ENCODE assay signal across 19 cellular contexts in genomic region chr11:94305146-94305545, GRCh38. TPM values are rescaled to one million over a fixed set of nuclear protein-coding genes. Genes with fewer than 3 reads are reported as not detected.
DNase-seq lines count a peak whose midpoint lies in the region; ATAC-seq and TF ChIP-seq lines count a peak whose summit lies in the region.
"Had no signal": no experiment of that assay in that cellular context is flagged by ENCODE, and none has a peak within 500 bp of the region (broad histone marks: within the 10 kb centered on the region; RNA-seq: fewer than 3 reads in every experiment).

No MANE protein-coding gene starts in this region.

- H3K4me3 Mint-ChIP-seq in HFFc6, result no peak overlapping the region; the same call in 1 of the 2 replicates
- H3K4me3 Mint-ChIP-seq: CD4-positive, alpha-beta memory T cell; dendritic cell treated with granulocyte-macrophage colony-stimulating factor and Interleukin-4, amounts not matched to agents 40 ng/mL and 50 ng/mL, for 4 days; mesothelial cell of epicardium had no signal

- intact Hi-C loops in tibial artery (cut with DNase I; ENCODE audit: low total_unique reads), result no loop called here
- intact Hi-C loops in lower lobe of right lung (cut with DNase I), result no loop called here

- ATAC-seq in foreskin keratinocyte (peak; percentile 89), lower lobe of right lung (no peak)

- peak overlapping the region; percentile 26; the same call in 1 of the 2 replicates for H3K27ac Mint-ChIP-seq in HFFc6
- H3K27ac Mint-ChIP-seq: CD4-positive, alpha-beta memory T cell; dendritic cell treated with granulocyte-macrophage colony-stimulating factor and Interleukin-4, amounts not matched to agents 40 ng/mL and 50 ng/mL, for 4 days had no signal

- peak; percentile 36 for DNase-seq in HFFc6
- DNase-seq in WERI-Rb-1, result peak; percentile 28
- peak; percentile 35 to 64 for DNase-seq in foreskin keratinocyte
- no peak for DNase-seq in tibial artery
- no peak for DNase-seq in activated CD4-positive, alpha-beta T cell treated with anti-CD3 and anti-CD28 coated beads, Interleukin-2, amount 50 U/mL, for 4 hours
- DNase-seq in NCI-H1436 treated with DMSO at 0.1 percent for 48 hours (lab: John Stamatoyannopoulos, UW), result no peak
- DNase-seq in lower lobe of right lung, result no peak
- DNase-seq: activated effector memory CD4-positive, alpha-beta T cell treated with anti-CD3 and anti-CD28 coated beads, Interleukin-2, amount 50 U/mL, for 16 hours; anterior cingulate cortex; CD4-positive, alpha-beta memory T cell; esophagus squamous epithelium; NCI-H187 treated with DMSO at 0.1 percent for 48 hours; nucleus accumbens; stimulated activated naive CD4-positive, alpha-beta T cell had no signal

- no peaks in the 10 kb centered on the region for H3K27me3 ChIP-seq in WERI-Rb-1 (ENCODE audit: insufficient read depth, low read depth, severe bottlenecking)
- peaks cover 13% of the 10 kb centered on the region for H3K27me3 ChIP-seq in foreskin keratinocyte
- H3K27me3 ChIP-seq in tibial artery, result no peaks in the 10 kb centered on the region
- H3K27me3 ChIP-seq in lower lobe of right lung (ENCODE audit: low read depth), result no peaks in the 10 kb centered on the region
- H3K27me3 ChIP-seq: esophagus squamous epithelium had no signal

- peaks cover 19% of the 10 kb centered on the region for H3K4me1 Mint-ChIP-seq in HFFc6 (ENCODE audit: low read depth)
- H3K4me1 Mint-ChIP-seq: CD4-positive, alpha-beta memory T cell had no signal

- H3K9me3 ChIP-seq in WERI-Rb-1 (ENCODE audit: severe bottlenecking) (no peaks in the 10 kb centered on the region), tibial artery (no peaks in the 10 kb centered on the region), lower lobe of right lung (no peaks in the 10 kb centered on the region)
- H3K9me3 ChIP-seq: esophagus squamous epithelium had no signal

- H3K4me1 ChIP-seq in foreskin keratinocyte (no peaks in the 10 kb centered on the region), tibial artery (peaks cover 0 to 28% (median 13%) of the 10 kb centered on the region in 4 donors), lower lobe of right lung (no peaks in the 10 kb centered on the region)

- H3K27me3 Mint-ChIP-seq in HFFc6 (ENCODE audit: insufficient read depth), result peaks cover 15% of the 10 kb centered on the region

- H3K4me3 ChIP-seq in WERI-Rb-1 (ENCODE audit: low read depth, low read length) (no peak overlapping the region), tibial artery (no peak overlapping the region), lower lobe of right lung (no peak overlapping the region)
- H3K4me3 ChIP-seq: esophagus squamous epithelium had no signal

- no peak for TF ChIP-seq CTCF in HFFc6 (IDR thresholded peaks at IDR 0.05)
- no peak for TF ChIP-seq CTCF in WERI-Rb-1 (IDR thresholded peaks at IDR 0.05; ENCODE audit: low read depth, low read length)
- TF ChIP-seq CTCF in foreskin keratinocyte (conservative IDR thresholded peaks at IDR 0.05), result no peak
- TF ChIP-seq CTCF in tibial artery (IDR thresholded peaks at IDR 0.05), result no peak
- no peak for TF ChIP-seq CTCF in lower lobe of right lung (IDR thresholded peaks at IDR 0.05)

- H3K27ac ChIP-seq in WERI-Rb-1 (no peak overlapping the region), foreskin keratinocyte (no peak overlapping the region), tibial artery (peak overlapping the region; percentile 33 to 55), lower lobe of right lung (no peak overlapping the region)
- H3K27ac ChIP-seq: esophagus squamous epithelium, KMS-11 had no signal

- H3K9me3 Mint-ChIP-seq in HFFc6, result no peaks in the 10 kb centered on the region
- H3K9me3 Mint-ChIP-seq: dendritic cell treated with granulocyte-macrophage colony-stimulating factor and Interleukin-4, amounts not matched to agents 40 ng/mL and 50 ng/mL, for 4 days; mesothelial cell of epicardium had no signal

- H3K36me3 ChIP-seq in WERI-Rb-1, result no peaks in the 10 kb centered on the region
- H3K36me3 ChIP-seq in tibial artery, result no peaks in the 10 kb centered on the region
- no peaks in the 10 kb centered on the region for H3K36me3 ChIP-seq in lower lobe of right lung
- H3K36me3 ChIP-seq: esophagus squamous epithelium had no signal

- H3K36me3 Mint-ChIP-seq in HFFc6 (ENCODE audit: low read depth), result no peaks in the 10 kb centered on the region
- H3K36me3 Mint-ChIP-seq: CD4-positive, alpha-beta memory T cell; mesothelial cell of epicardium had no signal

RNA-seq across cellular contexts. Expression of gene IZUMO1R, which starts 0.8 kb away (rescaled TPM):
- total RNA-seq in HFFc6 (2021; fragmentation: NEBNext Ultra II Directional; extraction: Animal tissue kit (Norgen Biotek cat#: 25700)), result under 1 TPM in 1 of 6 experiments, not detected in 5; 0.26 TPM
- total RNA-seq in foreskin keratinocyte (not detected in 2 replicates), lower lobe of right lung (not detected)
- polyA plus RNA-seq in foreskin keratinocyte, result not detected in 2 replicates
- total RNA-seq: CD4-positive, alpha-beta memory T cell; Daoy; esophagus squamous epithelium; mesothelial cell of epicardium; skeletal muscle tissue had no signal
- polyA plus RNA-seq: CD4-positive, alpha-beta memory T cell had no signal

Comparison
In these comparisons a context has a peak if more than half of its experiments do, and no peak if none do; other contexts are left out.
1. DNase-seq: peak in HFFc6 (single experiment), WERI-Rb-1 (single experiment) and foreskin keratinocyte (2 of 2); none in tibial artery (0 of 2), activated CD4-positive, alpha-beta T cell treated with anti-CD3 and anti-CD28 coated beads, Interleukin-2, amount 50 U/mL, for 4 hours (0 of 2), NCI-H1436 treated with DMSO at 0.1 percent for 48 hours (single experiment) and lower lobe of right lung (single experiment).
2. H3K27ac ChIP-seq: peak in tibial artery (2 of 2); none in WERI-Rb-1 (single experiment), foreskin keratinocyte (single experiment) and lower lobe of right lung (single experiment).